ENCODE assay signal across 7 cellular contexts in genomic region chr1:89982846-89983245, GRCh38. TPM values are rescaled to one million over a fixed set of nuclear protein-coding genes. Genes with fewer than 3 reads are reported as not detected.
DNase-seq lines count a peak whose midpoint lies in the region; ATAC-seq, FAIRE-seq and TF ChIP-seq lines count a peak whose summit lies in the region.
"Not testable (repeated sequence)": the region's sequence is repeated elsewhere in the genome, so short reads cannot be mapped to it uniquely, and the experiment has no call there.

No MANE protein-coding gene starts in this region.

- not testable (repeated sequence) for H3K27me3 ChIP-seq in PC-9 (ENCODE audit: insufficient read depth, low read depth); adrenal gland; K562 (ENCODE audit: control insufficient read depth in 2 of 2, insufficient read depth in 2 of 2, low read length in 2 of 2); endothelial cell of umbilical vein (ENCODE audit: control insufficient read depth in 2 of 2, insufficient read depth in 2 of 2, low read length in 2 of 2); left ventricle myocardium inferior (ENCODE audit: low read depth)

- BruUV-seq in PC-9 (replicated peaks; lab: Mats Ljungman, UMichigan); K562 (replicated peaks; lab: Mats Ljungman, UMichigan); endothelial cell of umbilical vein (replicated peaks; lab: Mats Ljungman, UMichigan): not testable (repeated sequence)

- ATAC-seq in A549, K562: not testable (repeated sequence)

- intact Hi-C loops in PC-9 (cut with micrococcal nuclease; ENCODE audit: unreplicated experiment); adrenal gland (cut with DNase I): not testable (repeated sequence)
- intact Hi-C loops in K562 (cut with micrococcal nuclease), result loop anchor here (10.0 kb wide), 1 partner anchor 498 kb away; no protein-coding TSS in a partner anchor
- intact Hi-C loops in endothelial cell of umbilical vein (cut with micrococcal nuclease), result loop anchor here (10.0 kb wide), 1 partner anchor 378 kb away; no protein-coding TSS in a partner anchor
- intact Hi-C loops in left ventricle myocardium inferior (cut with micrococcal nuclease), result loop anchor here (10.0 kb wide), 1 partner anchor 138 kb away; no protein-coding TSS in a partner anchor

- H3K9ac ChIP-seq in K562 (ENCODE audit: insufficient read depth in 1 of 2, low read depth in 2 of 2, low read length in 2 of 2); endothelial cell of umbilical vein (replicated peaks; ENCODE audit: extremely low read depth, insufficient read depth, low read length): not testable (repeated sequence)

- peak overlapping the region in 1 of 2 experiments; percentile 79; a peak in 3 of 6 replicates for H3K27ac ChIP-seq in A549
- H3K27ac ChIP-seq in PC-9, result peak overlapping the region; percentile 20
- H3K27ac ChIP-seq in adrenal gland, result peak overlapping the region in 1 of 5 donors; percentile 19
- H3K27ac ChIP-seq in K562 (ENCODE audit: extremely low read depth, low read depth, low read length); endothelial cell of umbilical vein (ENCODE audit: insufficient read depth, low read depth, low read length): not testable (repeated sequence)
- H3K27ac ChIP-seq in left ventricle myocardium inferior (replicated peaks), result peak overlapping the region; percentile 44

- H3K9me3 ChIP-seq in A549; PC-9 (ENCODE audit: insufficient read depth, low read depth); adrenal gland (replicated peaks in 1 of 3); K562 (replicated peaks; ENCODE audit: control insufficient read depth, insufficient read depth, low read depth, low read length); endothelial cell of umbilical vein (replicated peaks; ENCODE audit: control insufficient read depth, insufficient read depth, low read length); left ventricle myocardium inferior (replicated peaks): not testable (repeated sequence)

- H2AFZ ChIP-seq in PC-9; endothelial cell of umbilical vein (ENCODE audit: low read depth, low read length): not testable (repeated sequence)
- peak overlapping the region; percentile 29; the same call in 1 of the 2 replicates for H2AFZ ChIP-seq in K562 (ENCODE audit: low read depth, low read length)

- CTCF ChIA-PET in A549 (lab: Yijun Ruan, JAX), result interaction anchor here (10.4 kb wide), 1 partner anchor 179 kb away, joined by 89 read pairs; no protein-coding TSS in a partner anchor
- CTCF ChIA-PET in PC-9 (lab: Charles Lee); K562 (lab: Yijun Ruan, JAX; ENCODE audit: low intra/inter-chr PET ratio): not testable (repeated sequence)
- CTCF ChIA-PET in endothelial cell of umbilical vein (lab: Charles Lee), result interaction anchor here (1.0 to 1.5 kb wide), 2 partner anchors 178 kb away, joined by 5 to 7 read pairs; no protein-coding TSS in a partner anchor

- H3F3A ChIP-seq in PC-9 (ENCODE audit: insufficient read depth, low read depth), result peaks cover 15% of the 10 kb centered on the region

- POLR2A ChIA-PET in A549 (lab: Yijun Ruan, JAX); PC-9 (lab: Charles Lee; ENCODE audit: unreplicated experiment); K562 (lab: Yijun Ruan, JAX); endothelial cell of umbilical vein (lab: Charles Lee): not testable (repeated sequence)

- not testable (repeated sequence) for H3K79me2 ChIP-seq in PC-9 (ENCODE audit: low read depth); K562 (ENCODE audit: control insufficient read depth, insufficient read depth, low read length); endothelial cell of umbilical vein (ENCODE audit: control insufficient read depth, insufficient read depth, low read length)

- WGBS in A549 (ENCODE audit: missing lambda C conversion rate), result 90% methylated on average over 2 of the region's 2 CpGs
- 36 to 43% (median 39%) methylated on average over 2 of the region's 2 CpGs for WGBS in adrenal gland, 4 donors
- 66% methylated on average over 2 of the region's 2 CpGs for WGBS in K562 (ENCODE audit: insufficient coverage, low coverage, missing lambda C conversion rate)

- dilution Hi-C loops in endothelial cell of umbilical vein (cut with MboI; ENCODE audit: extremely low pct_ligation_motif_present, low sequenced_read_pairs), result not testable (repeated sequence)

- TF ChIP-seq EP300 in A549 (IDR thresholded peaks at IDR 0.05); K562 (IDR thresholded peaks at IDR 0.05; ENCODE audit: low read length): not testable (repeated sequence)

- not testable (repeated sequence) for DNase-seq in A549 (ENCODE audit: low read depth in 1 of 2, low spot score in 1 of 2); PC-9; K562 (ENCODE audit: extremely low read depth in 1 of 4, low spot score in 3 of 4); endothelial cell of umbilical vein (ENCODE audit: low read depth, low spot score); left ventricle myocardium inferior
- peak; percentile 0 for DNase-seq in HCEC 1CT
- peak in 6 of 7 donors; percentile 36 to 75 (median 66) for DNase-seq in adrenal gland

- not testable (repeated sequence) for H3K9me1 ChIP-seq in K562 (ENCODE audit: control insufficient read depth, insufficient read depth, low read length); endothelial cell of umbilical vein (replicated peaks; ENCODE audit: control insufficient read depth, extremely low read depth, insufficient read depth, low read length)

- TF ChIP-seq POLR2A in A549 (IDR thresholded peaks at IDR 0.05; ENCODE audit: low read length); adrenal gland (IDR thresholded peaks at IDR 0.05); K562 (conservative IDR thresholded peaks at IDR 0.05); endothelial cell of umbilical vein (IDR thresholded peaks at IDR 0.05; ENCODE audit: low read depth, low read length): not testable (repeated sequence)

- not testable (repeated sequence) for H3K9me2 ChIP-seq in PC-9 (ENCODE audit: insufficient read depth)

- peak overlapping the region; percentile 43 for H3K4me2 ChIP-seq in A549
- not testable (repeated sequence) for H3K4me2 ChIP-seq in PC-9; K562 (ENCODE audit: insufficient read depth, low read length); endothelial cell of umbilical vein (ENCODE audit: insufficient read depth, low read length)

- FAIRE-seq in A549 (lab: Jason Lieb, UNC); K562 (lab: Jason Lieb, UNC): not testable (repeated sequence)
- peak; percentile 40 for FAIRE-seq in endothelial cell of umbilical vein (lab: Jason Lieb, UNC)

- not testable (repeated sequence) for H3K4me3 ChIP-seq in A549; PC-9; adrenal gland; K562; endothelial cell of umbilical vein (replicated peaks in 1 of 3; ENCODE audit: insufficient read depth in 1 of 3, low read depth in 1 of 3, low read length in 3 of 3); left ventricle myocardium inferior

- TF ChIP-seq RAD21 in A549 (conservative IDR thresholded peaks at IDR 0.05 in 1 of 2, IDR thresholded peaks at IDR 0.05 in 1 of 2); K562 (CRISPR knock-in tag; conservative IDR thresholded peaks at IDR 0.05 in 1 of 2, IDR thresholded peaks at IDR 0.05 in 1 of 2): not testable (repeated sequence)

- H3K36me3 ChIP-seq in PC-9 (ENCODE audit: low read depth); adrenal gland (replicated peaks in 1 of 2); K562 (ENCODE audit: control insufficient read depth, insufficient read depth, low read length); endothelial cell of umbilical vein (ENCODE audit: control insufficient read depth in 2 of 2, extremely low read depth in 1 of 2, insufficient read depth in 2 of 2, low read length in 2 of 2); left ventricle myocardium inferior: not testable (repeated sequence)

- in situ Hi-C loops in K562 (cut with MboI), result loop anchor here (25.0 kb wide), 1 partner anchor 871 kb away; no protein-coding TSS in a partner anchor

- not testable (repeated sequence) for H4K20me1 ChIP-seq in PC-9 (ENCODE audit: insufficient read depth); K562 (replicated peaks; ENCODE audit: control insufficient read depth, insufficient read depth, low read length); endothelial cell of umbilical vein (replicated peaks; ENCODE audit: control insufficient read depth, extremely low read depth, insufficient read depth, low read length)

- not testable (repeated sequence) for TF ChIP-seq CTCF in A549 (IDR thresholded peaks at IDR 0.05); PC-9 (conservative IDR thresholded peaks at IDR 0.05); adrenal gland (IDR thresholded peaks at IDR 0.05); K562 (IDR thresholded peaks at IDR 0.05 in 2 of 3, conservative IDR thresholded peaks at IDR 0.05 in 1 of 3; ENCODE audit: insufficient read depth in 2 of 3, low read depth in 1 of 3, low read length in 3 of 3); endothelial cell of umbilical vein (IDR thresholded peaks at IDR 0.05; ENCODE audit: extremely low read depth in 1 of 2, insufficient read depth in 1 of 2, low read depth in 1 of 2, low read length in 2 of 2); left ventricle myocardium inferior (IDR thresholded peaks at IDR 0.05; ENCODE audit: borderline replicate concordance)

- H3K4me1 ChIP-seq in A549 (peaks cover 49% of the 10 kb centered on the region), PC-9 (replicated peaks; ENCODE audit: insufficient read depth) (peaks cover 52% of the 10 kb centered on the region), adrenal gland (replicated peaks in 1 of 2) (peaks cover 9 to 16% of the 10 kb centered on the region in 2 donors), left ventricle myocardium inferior (peaks cover 12% of the 10 kb centered on the region)
- not testable (repeated sequence) for H3K4me1 ChIP-seq in K562 (replicated peaks in 1 of 2; ENCODE audit: control insufficient read depth in 2 of 2, insufficient read depth in 2 of 2, low read length in 2 of 2); endothelial cell of umbilical vein (ENCODE audit: control insufficient read depth, extremely low read depth, insufficient read depth, low read length)

RNA-seq across cellular contexts. Expression of gene ZNF326, which starts 12.1 kb away (rescaled TPM):
- polyA plus RNA-seq in A549 (2011; rRNA removed) (18.7 and 32.3 TPM in 2 replicates), A549 (2017; fragmentation: RNase III; extraction: RNeasy Plus Mini Kit Qiagen cat#74134 plus additional on column Dnase treatment) (47.8 to 52.2 TPM (median 50.0 TPM) in 3 replicates), adrenal gland (10 to 100 TPM; 10.6 to 28.3 (median 18.3) TPM), K562 (2011; rRNA removed) (29.5 and 30.6 TPM in 2 replicates), K562 (2014; fragmentation: Illumina TruSeq; extraction: Trizol) (26.8 and 33.2 TPM in 2 replicates), K562 (2014; fragmentation: Nextera tagmentation; extraction: Ambion mirVana) (1 to 10 TPM; 7.3 to 7.7 TPM), K562 (2014; rRNA removed) (30.4 and 31.6 TPM in 2 replicates), endothelial cell of umbilical vein (9.1 and 13.1 TPM in 2 replicates)
- polyA plus RNA-seq in A549 (2012; cell fraction: cytosol; rRNA removed), result 15.9 and 17.6 TPM in 2 replicates
- polyA plus RNA-seq in A549 (2012; cell fraction: nucleus; rRNA removed), result 14.2 and 16.8 TPM in 2 replicates
- 12.4 and 12.7 TPM in 2 replicates for polyA minus RNA-seq in A549 (2011; rRNA and poly(A)+ RNA removed)
- total RNA-seq in PC-9 (2021) (23.2 and 26.2 TPM in 2 replicates), adrenal gland (10 to 100 TPM in 6 of 8 donors, 1 to 10 TPM in 2; 4.1 to 19.1 (median 14.6) TPM), K562 (2014; rRNA removed) (7.2 and 9.2 TPM in 2 replicates), K562 (2014; rRNA removed; fragmentation: Illumina TruSeq; extraction: Trizol) (20.1 and 24.4 TPM in 2 replicates), K562 (2015; rRNA removed; fragmentation: Illumina TruSeq; extraction: Trizol) (17.1 and 19.4 TPM in 2 replicates), K562 (2021) (17.6 and 23.5 TPM in 2 replicates), endothelial cell of umbilical vein (29.7 and 29.9 TPM in 2 replicates), left ventricle myocardium inferior (18.1 TPM)
- 16.4 and 77.7 TPM in 2 replicates for total RNA-seq in K562 (2011; cell fraction: chromatin; rRNA removed; ENCODE audit: low replicate concordance)
- 11.0 and 16.2 TPM in 2 replicates for total RNA-seq in K562 (2011; cell fraction: nucleolus; rRNA removed)
- total RNA-seq in K562 (2011; cell fraction: nucleoplasm; rRNA removed), result 31.3 and 61.9 TPM in 2 replicates
- polyA plus RNA-seq in K562 (2011; cell fraction: cytosol; rRNA removed), result 10.0 and 21.1 TPM in 2 replicates
- polyA plus RNA-seq in K562 (2011; cell fraction: nucleus; rRNA removed), result 27.1 and 38.8 TPM in 2 replicates
- polyA plus RNA-seq in K562 (2012), result 13.6 and 33.7 TPM in 2 replicates
- polyA minus RNA-seq in K562 (2011; rRNA and poly(A)+ RNA removed), result 44.2 and 52.3 TPM in 2 replicates
- 11.2 and 14.7 TPM in 2 replicates for polyA minus RNA-seq in K562 (2011; cell fraction: cytosol; rRNA and poly(A)+ RNA removed)
- polyA minus RNA-seq in K562 (2011; cell fraction: nucleus; rRNA and poly(A)+ RNA removed), result 63.7 and 116 TPM in 2 replicates
- polyA plus RNA-seq in endothelial cell of umbilical vein (2011; cell fraction: cytosol; rRNA removed), result 9.3 and 9.6 TPM in 2 replicates
- polyA plus RNA-seq in endothelial cell of umbilical vein (2011; cell fraction: nucleus; rRNA removed), result 28.8 and 41.1 TPM in 2 replicates
- 11.3 and 23.8 TPM in 2 replicates for polyA plus RNA-seq in endothelial cell of umbilical vein (2012)
- 22.6 and 25.0 TPM in 2 replicates for polyA minus RNA-seq in endothelial cell of umbilical vein
- 8.5 TPM for polyA minus RNA-seq in endothelial cell of umbilical vein (2011; cell fraction: cytosol; rRNA and poly(A)+ RNA removed)
- polyA minus RNA-seq in endothelial cell of umbilical vein (2011; cell fraction: nucleus; rRNA and poly(A)+ RNA removed), result 62.7 and 74.5 TPM in 2 replicates
